In genomic region chr6:73123632-73124329, GRCh38 we compare ENCODE assay signal across 18 cellular contexts.
DNase-seq lines count a peak whose midpoint lies in the region; ATAC-seq, FAIRE-seq and TF ChIP-seq lines count a peak whose summit lies in the region.
"Had no signal": no experiment of that assay in that cellular context is flagged by ENCODE, and none has a peak within 500 bp of the region (broad histone marks: within the 10 kb centered on the region; RNA-seq: fewer than 3 reads in every experiment).

No MANE protein-coding gene starts in this region.

- H3K36me3 ChIP-seq in heart left ventricle, result no peaks in the 10 kb centered on the region
- H3K36me3 ChIP-seq: esophagus squamous epithelium had no signal

- DNase-seq in GM12892 (ENCODE audit: insufficient read length) (no peak), heart left ventricle (no peak), NOMO-1 treated with dmso at 0.1 percent for 144 hours (lab: John Stamatoyannopoulos, UW; ENCODE audit: unreplicated experiment) (no peak), left ventricle myocardium superior (no peak)
- no peak for DNase-seq in activated CD4-positive, alpha-beta T cell treated with anti-CD3 and anti-CD28 coated beads, Interleukin-2, amount 50 U/mL, for 48 hours
- DNase-seq: 8988T; activated effector memory CD4-positive, alpha-beta T cell treated with anti-CD3 and anti-CD28 coated beads, Interleukin-2, amount 50 U/mL, for 16 hours; anterior cingulate cortex; CD4-positive, CD25-positive, alpha-beta regulatory T cell; esophagus squamous epithelium; H9; hippocampal formation; NCI-H2171; stimulated activated CD4-positive, alpha-beta T cell treated with anti-CD3 and anti-CD28 coated beads, Interleukin-12 subunit alpha, Interleukin-12 subunit beta, amount 100 ng/mL, for 4 hours had no signal

- 79 to 86% (median 84%) methylated on average over 2 of the region's 2 CpGs for WGBS in heart left ventricle, 4 donors

- no peak for TF ChIP-seq CTCF in heart left ventricle (IDR thresholded peaks at IDR 0.05)

- H3K9me3 ChIP-seq in heart left ventricle, result no peaks in the 10 kb centered on the region
- H3K9me3 ChIP-seq: esophagus squamous epithelium had no signal

- TF ChIP-seq POLR2A in GM12892 (IDR thresholded peaks at IDR 0.05; ENCODE audit: low read depth, low read length) (no peak), heart left ventricle (IDR thresholded peaks at IDR 0.05) (no peak)

- no peak overlapping the region for H3K4me3 ChIP-seq in heart left ventricle
- H3K4me3 ChIP-seq: esophagus squamous epithelium had no signal

- no peaks in the 10 kb centered on the region for H3K4me1 ChIP-seq in heart left ventricle
- H3K4me1 ChIP-seq: esophagus squamous epithelium, parathyroid adenoma had no signal

- H3K27me3 ChIP-seq in heart left ventricle, result peaks cover 0 to 5% (median 0%) of the 10 kb centered on the region in 9 donors

- peak; percentile 50 for FAIRE-seq in GM12892 (lab: Jason Lieb, UNC)

- intact Hi-C loops in heart left ventricle (cut with DNase I), result loop anchor here in 3 of 10 donors (10.0 kb wide), 3 partner anchors 479 to 709 kb away; no protein-coding TSS in a partner anchor
- intact Hi-C loops in left ventricle myocardium superior (cut with micrococcal nuclease), result no loop called here

- peak; percentile 86 for ATAC-seq in GM19395 (IDR thresholded peaks at IDR 0.05; ENCODE audit: unreplicated experiment)
- peak; percentile 91 for ATAC-seq in GM21786 (IDR thresholded peaks at IDR 0.05; ENCODE audit: unreplicated experiment)
- ATAC-seq in HG03135 (IDR thresholded peaks at IDR 0.05; ENCODE audit: unreplicated experiment), result peak; percentile 78
- no peak for ATAC-seq in heart left ventricle
- no peak for ATAC-seq in left ventricle myocardium superior

- H3K27ac ChIP-seq in heart left ventricle, result no peak overlapping the region
- H3K27ac ChIP-seq: esophagus squamous epithelium, parathyroid adenoma had no signal

Comparison
In these comparisons a context has a peak if more than half of its experiments do, and no peak if none do; other contexts are left out.
1. ATAC-seq: peak in GM19395 (single experiment), GM21786 (single experiment) and HG03135 (single experiment); none in heart left ventricle (0 of 4) and left ventricle myocardium superior (single experiment).